In the genomic region with DNA sequence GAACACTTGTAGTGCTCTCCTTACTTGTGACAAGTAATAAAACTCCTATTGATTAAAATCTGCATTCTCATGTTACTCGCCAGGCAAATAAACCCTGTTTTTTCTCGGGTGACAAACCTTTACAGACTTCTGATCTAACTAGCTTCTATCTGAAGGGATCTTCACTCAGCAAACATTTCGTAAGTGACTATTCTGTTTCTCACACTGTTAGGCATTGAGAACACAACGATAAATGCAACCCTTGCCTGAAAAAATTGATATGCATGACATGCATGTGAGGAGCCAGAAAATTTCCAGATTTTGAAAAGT, we compare ENCODE assay signal across 17 cellular contexts.
DNase-seq lines count a peak whose midpoint lies in the region; ATAC-seq, FAIRE-seq and TF ChIP-seq lines count a peak whose summit lies in the region.
"Had no signal": no experiment of that assay in that cellular context is flagged by ENCODE, and none has a peak within 500 bp of the region (broad histone marks: within the 10 kb centered on the region; RNA-seq: fewer than 3 reads in every experiment).

No MANE protein-coding gene starts in this region.

- H3K4me3 ChIP-seq in HUES64 (ENCODE audit: low read length) (no peak overlapping the region), astrocyte (ENCODE audit: insufficient read depth, low read depth, low read length) (no peak overlapping the region), upper lobe of left lung (no peak overlapping the region)
- H3K4me3 ChIP-seq: PC-9 had no signal

- no peak overlapping the region for H3K4me2 ChIP-seq in astrocyte (ENCODE audit: low read length)
- H3K4me2 ChIP-seq: PC-9 had no signal

- H3K27ac ChIP-seq in HUES64 (ENCODE audit: low read depth, low read length) (peak overlapping the region; percentile 58; the same call in 1 of the 2 replicates), astrocyte (ENCODE audit: low read depth, low read length) (no peak overlapping the region), upper lobe of left lung (no peak overlapping the region)
- H3K27ac ChIP-seq: PC-9 had no signal

- DNase-seq in astrocyte (ENCODE audit: low read depth) (no peak), neural crest cell (ENCODE audit: low read depth, low spot score) (no peak), CD14-positive monocyte (ENCODE audit: low spot score) (no peak), upper lobe of left lung (no peak)
- DNase-seq: ACHN; CD4-positive, CD25-positive, alpha-beta regulatory T cell; DMS153; NCI-H187; NCI-H446; PC-9; T-helper 1 cell had no signal

- intact Hi-C loops in CD14-positive monocyte (cut with micrococcal nuclease), result no loop called here

- H3K9me3 Mint-ChIP-seq in astrocyte (ENCODE audit: unreplicated experiment) (no peaks in the 10 kb centered on the region), neural crest cell (peaks cover 2% of the 10 kb centered on the region), CD14-positive monocyte (peaks cover 2 to 11% (median 5%) of the 10 kb centered on the region in 7 donors)

- peaks cover 31% of the 10 kb centered on the region for H3K4me1 ChIP-seq in ES-I3 (ENCODE audit: insufficient read depth, low read length)
- peaks cover 27% of the 10 kb centered on the region for H3K4me1 ChIP-seq in HUES64 (ENCODE audit: insufficient read depth, low read length)
- H3K4me1 ChIP-seq in astrocyte (ENCODE audit: insufficient read depth, low read length), result no peaks in the 10 kb centered on the region
- no peaks in the 10 kb centered on the region for H3K4me1 ChIP-seq in upper lobe of left lung
- H3K4me1 ChIP-seq: Caco-2 had no signal

- no peak for FAIRE-seq in astrocyte (lab: Jason Lieb, UNC)

- H3K36me3 Mint-ChIP-seq in astrocyte (ENCODE audit: low read depth, unreplicated experiment) (no peaks in the 10 kb centered on the region), neural crest cell (ENCODE audit: low read depth) (no peaks in the 10 kb centered on the region), CD14-positive monocyte (no peaks in the 10 kb centered on the region)

- H3K4me1 Mint-ChIP-seq in astrocyte (ENCODE audit: low read depth, unreplicated experiment), result peaks cover 10% of the 10 kb centered on the region
- H3K4me1 Mint-ChIP-seq in neural crest cell, result peaks cover 19% of the 10 kb centered on the region
- H3K4me1 Mint-ChIP-seq in CD14-positive monocyte, result no peaks in the 10 kb centered on the region
- H3K4me1 Mint-ChIP-seq: IgD-negative memory B cell had no signal

- H3K9ac ChIP-seq in ES-I3 (ENCODE audit: low read depth, low read length) (peak overlapping the region; percentile 4; the same call in 1 of the 2 replicates), HUES64 (ENCODE audit: low read depth, low read length) (no peak overlapping the region; the same call in 1 of the 2 replicates), astrocyte (ENCODE audit: low read length) (no peak overlapping the region)

- H2AFZ ChIP-seq in astrocyte (ENCODE audit: low read depth, low read length), result peak overlapping the region; percentile 22
- H2AFZ ChIP-seq: PC-9 had no signal

- H3K4me3 Mint-ChIP-seq in astrocyte (ENCODE audit: unreplicated experiment) (no peak overlapping the region), neural crest cell (no peak overlapping the region), CD14-positive monocyte (no peak overlapping the region)
- H3K4me3 Mint-ChIP-seq: CD4-positive, CD25-positive, alpha-beta regulatory T cell; IgD-negative memory B cell had no signal

- H3K79me2 ChIP-seq in astrocyte (ENCODE audit: insufficient read depth, low read length), result no peaks in the 10 kb centered on the region

- no peaks in the 10 kb centered on the region for H4K20me1 ChIP-seq in astrocyte (ENCODE audit: insufficient read depth, low read length)

- no peaks in the 10 kb centered on the region for H3K36me3 ChIP-seq in ES-I3 (ENCODE audit: insufficient read depth, low read length)
- no peaks in the 10 kb centered on the region for H3K36me3 ChIP-seq in HUES64 (ENCODE audit: insufficient read depth, low read length)
- H3K36me3 ChIP-seq in astrocyte (ENCODE audit: insufficient read depth, low read length), result no peaks in the 10 kb centered on the region
- H3K36me3 ChIP-seq in upper lobe of left lung, result no peaks in the 10 kb centered on the region

- H3K27me3 ChIP-seq in HUES64 (ENCODE audit: insufficient read depth, low read length) (no peaks in the 10 kb centered on the region), astrocyte (ENCODE audit: insufficient read depth, low read length) (no peaks in the 10 kb centered on the region), upper lobe of left lung (no peaks in the 10 kb centered on the region)

- no peak for TF ChIP-seq EP300 in upper lobe of left lung (IDR thresholded peaks at IDR 0.05)

- WGBS in HUES64, result 72% methylated on average over 4 of the region's 4 CpGs
- WGBS in upper lobe of left lung, 2 donors, result 49 to 59% methylated on average over 4 of the region's 4 CpGs

- no peaks in the 10 kb centered on the region for H3K27me3 Mint-ChIP-seq in astrocyte (ENCODE audit: low read depth, unreplicated experiment)
- H3K27me3 Mint-ChIP-seq in neural crest cell (ENCODE audit: low read depth), result no peaks in the 10 kb centered on the region
- peaks cover 1 to 15% (median 7%) of the 10 kb centered on the region in 3 donors for H3K27me3 Mint-ChIP-seq in CD14-positive monocyte (ENCODE audit: low read depth in 3 of 3)
- H3K27me3 Mint-ChIP-seq: IgD-negative memory B cell had no signal

- no peak for TF ChIP-seq CTCF in astrocyte (IDR thresholded peaks at IDR 0.05; ENCODE audit: insufficient read depth, low read depth, low read length)
- TF ChIP-seq CTCF in neural crest cell (conservative IDR thresholded peaks at IDR 0.05), result no peak
- no peak for TF ChIP-seq CTCF in CD14-positive monocyte (IDR thresholded peaks at IDR 0.05)
- no peak for TF ChIP-seq CTCF in upper lobe of left lung (IDR thresholded peaks at IDR 0.05)

- no peak for ATAC-seq in upper lobe of left lung (ENCODE audit: low FRiP score in 2 of 2)
- ATAC-seq in HG02840 (IDR thresholded peaks at IDR 0.05; ENCODE audit: low FRiP score, unreplicated experiment), result no peak
- no peak for ATAC-seq in GM21717 (IDR thresholded peaks at IDR 0.05; ENCODE audit: unreplicated experiment)

- peaks cover 3% of the 10 kb centered on the region for H3K9me3 ChIP-seq in ES-I3 (ENCODE audit: control insufficient read depth, insufficient read depth, low read length)
- H3K9me3 ChIP-seq in HUES64 (ENCODE audit: insufficient read depth, low read depth, low read length), result no peaks in the 10 kb centered on the region
- peaks cover 2% of the 10 kb centered on the region for H3K9me3 ChIP-seq in astrocyte (ENCODE audit: insufficient read depth, low read depth, low read length)
- H3K9me3 ChIP-seq in upper lobe of left lung, result no peaks in the 10 kb centered on the region
- H3K9me3 ChIP-seq: Caco-2 had no signal

- no peak for TF ChIP-seq POLR2A in upper lobe of left lung (IDR thresholded peaks at IDR 0.05)

- no peak overlapping the region for H3K27ac Mint-ChIP-seq in astrocyte (ENCODE audit: unreplicated experiment)
- H3K27ac Mint-ChIP-seq in neural crest cell (ENCODE audit: unreplicated experiment), result peak overlapping the region; percentile 60
- no peak overlapping the region for H3K27ac Mint-ChIP-seq in CD14-positive monocyte
- H3K27ac Mint-ChIP-seq: IgD-negative memory B cell had no signal
